ENCODE assay signal across 15 cellular contexts in the genomic region with DNA sequence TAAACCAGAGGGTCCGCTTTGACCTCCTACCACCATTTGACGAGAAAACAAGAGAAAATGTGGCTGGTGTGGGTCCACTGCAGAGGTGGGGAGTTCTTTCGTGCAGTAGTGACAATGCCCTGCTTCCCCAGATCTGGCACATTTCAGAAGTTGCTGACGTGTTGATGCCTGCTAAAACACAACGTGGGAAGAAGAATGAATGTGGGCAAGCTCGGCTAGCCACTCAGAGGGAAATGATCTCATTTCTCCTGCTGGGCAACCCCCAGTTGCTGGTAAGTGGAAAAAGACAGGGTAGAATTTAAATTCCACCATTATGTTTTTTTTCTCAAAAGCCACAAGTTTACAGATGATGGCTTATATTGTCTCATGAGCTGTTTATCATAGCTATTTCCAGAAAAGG.
DNase-seq lines count a peak whose midpoint lies in the region; ATAC-seq, FAIRE-seq and TF ChIP-seq lines count a peak whose summit lies in the region.
"Had no signal": no experiment of that assay in that cellular context is flagged by ENCODE, and none has a peak within 500 bp of the region (broad histone marks: within the 10 kb centered on the region; RNA-seq: fewer than 3 reads in every experiment).

No MANE protein-coding gene starts in this region.

- H3K4me1 ChIP-seq in astrocyte (ENCODE audit: insufficient read depth, low read length) (peaks cover 24% of the 10 kb centered on the region), PC-3 (ENCODE audit: insufficient read depth, low read length) (peaks cover 15% of the 10 kb centered on the region)

- peaks cover 32% of the 10 kb centered on the region for H3K4me1 Mint-ChIP-seq in astrocyte (ENCODE audit: low read depth, unreplicated experiment)
- H3K4me1 Mint-ChIP-seq: CD4-positive, alpha-beta memory T cell; IgD-negative memory B cell; stimulated activated effector memory CD8-positive, alpha-beta T cell treated with anti-CD3 and anti-CD28 coated beads, Interleukin-12 subunit alpha, Interleukin-12 subunit beta, amount 100 ng/mL, for 72 hours had no signal

- H3K27me3 ChIP-seq in astrocyte (ENCODE audit: insufficient read depth, low read length) (no peaks in the 10 kb centered on the region), PC-3 (ENCODE audit: low read length) (no peaks in the 10 kb centered on the region)

- H2AFZ ChIP-seq in astrocyte (ENCODE audit: low read depth, low read length) (no peak overlapping the region), PC-3 (ENCODE audit: low read length) (no peak overlapping the region)

- POLR2A ChIA-PET in PC-3 (lab: Charles Lee; ENCODE audit: unreplicated experiment), result no interaction called here

- H3K36me3 Mint-ChIP-seq in astrocyte (ENCODE audit: low read depth, unreplicated experiment), result no peaks in the 10 kb centered on the region
- H3K36me3 Mint-ChIP-seq: CD4-positive, alpha-beta memory T cell; IgD-negative memory B cell; stimulated activated effector memory CD8-positive, alpha-beta T cell treated with anti-CD3 and anti-CD28 coated beads, Interleukin-12 subunit alpha, Interleukin-12 subunit beta, amount 100 ng/mL, for 72 hours had no signal

- H4K20me1 ChIP-seq in astrocyte (ENCODE audit: insufficient read depth, low read length) (no peaks in the 10 kb centered on the region), PC-3 (ENCODE audit: low read length) (no peaks in the 10 kb centered on the region)

- H3K9me2 ChIP-seq in PC-3 (replicated peaks; ENCODE audit: low read length), result no peaks in the 10 kb centered on the region

- H3K9ac ChIP-seq in astrocyte (ENCODE audit: low read length) (no peak overlapping the region), PC-3 (ENCODE audit: low read length) (no peak overlapping the region)

- no peaks in the 10 kb centered on the region for H3K79me2 ChIP-seq in astrocyte (ENCODE audit: insufficient read depth, low read length)
- H3K79me2 ChIP-seq in PC-3 (ENCODE audit: low read length), result no peaks in the 10 kb centered on the region

- H3K27ac ChIP-seq in astrocyte (ENCODE audit: low read depth, low read length) (peak overlapping the region; percentile 78), PC-3 (ENCODE audit: low read length) (no peak overlapping the region)
- H3K27ac ChIP-seq: adrenal gland had no signal

- peak; percentile 56 for ATAC-seq in sciatic nerve
- no peak for ATAC-seq in HG03565 (IDR thresholded peaks at IDR 0.05; ENCODE audit: unreplicated experiment)
- no peak for ATAC-seq in PC-3
- ATAC-seq: stimulated activated effector memory CD8-positive, alpha-beta T cell treated with anti-CD3 and anti-CD28 coated beads, Interleukin-12 subunit alpha, Interleukin-12 subunit beta, amount 100 ng/mL, for 72 hours had no signal

- H3K4me2 ChIP-seq in astrocyte (ENCODE audit: low read length) (peak overlapping the region; percentile 44), PC-3 (ENCODE audit: low read length) (no peak overlapping the region)

- TF ChIP-seq CTCF in astrocyte (IDR thresholded peaks at IDR 0.05; ENCODE audit: insufficient read depth, low read depth, low read length) (no peak), fibroblast of pulmonary artery (IDR thresholded peaks at IDR 0.05; ENCODE audit: low read length, missing control alignments) (no peak), PC-3 (conservative IDR thresholded peaks at IDR 0.05; ENCODE audit: low read depth, low read length) (no peak)

- H3K4me3 ChIP-seq in astrocyte (ENCODE audit: insufficient read depth, low read depth, low read length) (no peak overlapping the region), fibroblast of pulmonary artery (replicated peaks; ENCODE audit: low read depth, low read length) (no peak overlapping the region), PC-3 (ENCODE audit: low read length) (no peak overlapping the region)
- H3K4me3 ChIP-seq: adrenal gland had no signal

- TF ChIP-seq POLR2A in H54 (IDR thresholded peaks at IDR 0.05; ENCODE audit: low read depth, low read length), result no peak

- H3K9me3 ChIP-seq in astrocyte (ENCODE audit: insufficient read depth, low read depth, low read length), result no peaks in the 10 kb centered on the region
- H3K9me3 ChIP-seq in PC-3 (ENCODE audit: low read length), result no peaks in the 10 kb centered on the region
- H3K9me3 ChIP-seq: adrenal gland had no signal

- H3K27me3 Mint-ChIP-seq in astrocyte (ENCODE audit: low read depth, unreplicated experiment), result no peaks in the 10 kb centered on the region
- H3K27me3 Mint-ChIP-seq: CD4-positive, alpha-beta memory T cell; IgD-negative memory B cell had no signal

- no peak overlapping the region for H3K4me3 Mint-ChIP-seq in astrocyte (ENCODE audit: unreplicated experiment)
- H3K4me3 Mint-ChIP-seq: CD4-positive, alpha-beta memory T cell; IgD-negative memory B cell; stimulated activated effector memory CD8-positive, alpha-beta T cell treated with anti-CD3 and anti-CD28 coated beads, Interleukin-12 subunit alpha, Interleukin-12 subunit beta, amount 100 ng/mL, for 72 hours had no signal

- BruUV-seq in PC-3 (replicated peaks; lab: Mats Ljungman, UMichigan), result no TSS peak

- no peaks in the 10 kb centered on the region for H3K9me3 Mint-ChIP-seq in astrocyte (ENCODE audit: unreplicated experiment)

- H3K27ac Mint-ChIP-seq in astrocyte (ENCODE audit: unreplicated experiment), result peak overlapping the region; percentile 98
- H3K27ac Mint-ChIP-seq: CD4-positive, alpha-beta memory T cell; IgD-negative memory B cell; stimulated activated effector memory CD8-positive, alpha-beta T cell treated with anti-CD3 and anti-CD28 coated beads, Interleukin-12 subunit alpha, Interleukin-12 subunit beta, amount 100 ng/mL, for 72 hours had no signal

- H3K36me3 ChIP-seq in astrocyte (ENCODE audit: insufficient read depth, low read length) (no peaks in the 10 kb centered on the region), PC-3 (ENCODE audit: low read depth, low read length) (no peaks in the 10 kb centered on the region)
- H3K36me3 ChIP-seq: adrenal gland had no signal

- intact Hi-C loops in sciatic nerve (cut with DNase I), result no loop called here
- intact Hi-C loops in PC-3 (cut with micrococcal nuclease), result no loop called here

- CTCF ChIA-PET in PC-3 (lab: Charles Lee), result no interaction called here

- FAIRE-seq in H54 (lab: Jason Lieb, UNC) (peak; percentile 83), astrocyte (lab: Jason Lieb, UNC) (peak; percentile 32)
- FAIRE-seq: islet of Langerhans had no signal

- H3F3A ChIP-seq in PC-3 (ENCODE audit: low read length, unreplicated experiment), result no peaks in the 10 kb centered on the region

- DNase-seq in H54 (ENCODE audit: insufficient read length, low spot score) (peak; percentile 30), astrocyte (ENCODE audit: low read depth) (peak; percentile 75), fibroblast of pulmonary artery (ENCODE audit: low read depth) (peak; percentile 61), sciatic nerve (ENCODE audit: low spot score) (no peak), PC-3 (no peak), NCI-H1930 (lab: John Stamatoyannopoulos, UW) (no peak), SW480 (ENCODE audit: low spot score) (no peak)
- DNase-seq: adrenal gland; CD4-positive, alpha-beta memory T cell; erythroblast; NCI-H2081 treated with DMSO at 0.1 percent for 48 hours had no signal

Comparison
In these comparisons a context has a peak if more than half of its experiments do, and no peak if none do; other contexts are left out.
1. DNase-seq: peak in H54 (single experiment), astrocyte (single experiment) and fibroblast of pulmonary artery (single experiment); none in sciatic nerve (single experiment), PC-3 (single experiment), NCI-H1930 (0 of 2) and SW480 (single experiment).